20 cellular contexts compared by ENCODE assay signal in genomic region chr11:36092314-36093030, GRCh38.
DNase-seq lines count a peak whose midpoint lies in the region; ATAC-seq and FAIRE-seq lines count a peak whose summit lies in the region.
"Had no signal": no experiment of that assay in that cellular context is flagged by ENCODE, and none has a peak within 500 bp of the region (broad histone marks: within the 10 kb centered on the region; RNA-seq: fewer than 3 reads in every experiment).

No MANE protein-coding gene starts in this region.

- H3K4me3 ChIP-seq in HUES64 (ENCODE audit: low read length), result no peak overlapping the region
- H3K4me3 ChIP-seq in skeletal muscle satellite cell (ENCODE audit: low read length), result no peak overlapping the region
- H3K4me3 ChIP-seq in small intestine (ENCODE audit: low read depth in 1 of 2, low read length in 2 of 2), result no peak overlapping the region
- H3K4me3 ChIP-seq: adrenal gland, left lung, psoas muscle had no signal

- peak overlapping the region; percentile 84; the same call in 1 of the 2 replicates for H3K27ac ChIP-seq in HUES64 (ENCODE audit: low read depth, low read length)
- no peak overlapping the region for H3K27ac ChIP-seq in small intestine (ENCODE audit: low read depth in 1 of 2, low read length in 1 of 2)
- H3K27ac ChIP-seq: adrenal gland, foreskin keratinocyte, left lung, psoas muscle had no signal

- FAIRE-seq in small intestine (lab: Jason Lieb, UNC), result no peak
- FAIRE-seq: HTR-8/SVneo, TTC549 had no signal

- no peak overlapping the region for H3K27ac Mint-ChIP-seq in activated CD8-positive, alpha-beta memory T cell treated with anti-CD3 and anti-CD28 coated beads, Interleukin-2, amount 10 ng/mL, durations not matched to agents 7 days and 5 days
- H3K27ac Mint-ChIP-seq: activated CD4-positive, alpha-beta T cell treated with anti-CD3 and anti-CD28 coated beads, Interleukin-2, amount 10 ng/mL, durations not matched to agents 24 days and 14 days had no signal

- H3K4me2 ChIP-seq in skeletal muscle satellite cell (ENCODE audit: low read length), result peak overlapping the region; percentile 49

- peaks cover 4% of the 10 kb centered on the region for H3K9me3 Mint-ChIP-seq in activated CD8-positive, alpha-beta memory T cell treated with anti-CD3 and anti-CD28 coated beads, Interleukin-2, amount 10 ng/mL, durations not matched to agents 7 days and 5 days (ENCODE audit: low read depth)
- H3K9me3 Mint-ChIP-seq: activated CD4-positive, alpha-beta T cell treated with anti-CD3 and anti-CD28 coated beads, Interleukin-2, amount 10 ng/mL, durations not matched to agents 24 days and 14 days had no signal

- H3K36me3 Mint-ChIP-seq in activated CD8-positive, alpha-beta memory T cell treated with anti-CD3 and anti-CD28 coated beads, Interleukin-2, amount 10 ng/mL, durations not matched to agents 7 days and 5 days, result no peaks in the 10 kb centered on the region

- H3K9ac ChIP-seq in HUES64 (ENCODE audit: low read depth, low read length), result peak overlapping the region; percentile 58; the same call in 1 of the 2 replicates
- peak overlapping the region; percentile 34 for H3K9ac ChIP-seq in skeletal muscle satellite cell (ENCODE audit: low read depth, low read length)

- peaks cover 36% of the 10 kb centered on the region for H3K36me3 ChIP-seq in HUES64 (ENCODE audit: insufficient read depth, low read length)
- peaks cover 23% of the 10 kb centered on the region for H3K36me3 ChIP-seq in skeletal muscle satellite cell (ENCODE audit: insufficient read depth, low read length)
- H3K36me3 ChIP-seq in small intestine (ENCODE audit: control insufficient read depth in 2 of 2, insufficient read depth in 2 of 2, low read length in 2 of 2), result no peaks in the 10 kb centered on the region
- H3K36me3 ChIP-seq: adrenal gland, left lung had no signal

- H3K4me1 ChIP-seq in HUES64 (ENCODE audit: insufficient read depth, low read length) (peaks cover 27% of the 10 kb centered on the region), skeletal muscle satellite cell (ENCODE audit: control insufficient read depth, insufficient read depth, low read length) (peaks cover 44% of the 10 kb centered on the region), small intestine (ENCODE audit: control insufficient read depth in 2 of 2, insufficient read depth in 1 of 2, low read depth in 1 of 2, low read length in 1 of 2) (no peaks in the 10 kb centered on the region)
- H3K4me1 ChIP-seq: adrenal gland, foreskin keratinocyte, psoas muscle had no signal

- H3K27me3 Mint-ChIP-seq in activated CD8-positive, alpha-beta memory T cell treated with anti-CD3 and anti-CD28 coated beads, Interleukin-2, amount 10 ng/mL, durations not matched to agents 7 days and 5 days, result peaks cover 29% of the 10 kb centered on the region

- 26% methylated on average over 4 of the region's 4 CpGs for WGBS in HUES64
- WGBS in small intestine, 3 donors, result 59 to 84% (median 73%) methylated on average over 4 of the region's 4 CpGs

- no peak overlapping the region for H3K4me3 Mint-ChIP-seq in activated CD8-positive, alpha-beta memory T cell treated with anti-CD3 and anti-CD28 coated beads, Interleukin-2, amount 10 ng/mL, durations not matched to agents 7 days and 5 days
- H3K4me3 Mint-ChIP-seq: activated CD4-positive, alpha-beta T cell treated with anti-CD3 and anti-CD28 coated beads, Interleukin-2, amount 10 ng/mL, durations not matched to agents 24 days and 14 days had no signal

- H3K9me3 ChIP-seq in HUES64 (ENCODE audit: insufficient read depth, low read depth, low read length) (peaks cover 15% of the 10 kb centered on the region), skeletal muscle satellite cell (replicated peaks; ENCODE audit: low read length) (no peaks in the 10 kb centered on the region), small intestine (ENCODE audit: control insufficient read depth, low read depth) (no peaks in the 10 kb centered on the region)
- H3K9me3 ChIP-seq: adrenal gland, left lung had no signal

- H3K27me3 ChIP-seq in HUES64 (ENCODE audit: insufficient read depth, low read length), result no peaks in the 10 kb centered on the region
- no peaks in the 10 kb centered on the region for H3K27me3 ChIP-seq in skeletal muscle satellite cell (ENCODE audit: control insufficient read depth, insufficient read depth, low read length)
- no peaks in the 10 kb centered on the region for H3K27me3 ChIP-seq in small intestine (ENCODE audit: control insufficient read depth in 2 of 2, insufficient read depth in 2 of 2, low read length in 2 of 2)
- H3K27me3 ChIP-seq: adrenal gland, foreskin keratinocyte, left lung had no signal

- peaks cover 15% of the 10 kb centered on the region for H3K4me1 Mint-ChIP-seq in activated CD8-positive, alpha-beta memory T cell treated with anti-CD3 and anti-CD28 coated beads, Interleukin-2, amount 10 ng/mL, durations not matched to agents 7 days and 5 days
- H3K4me1 Mint-ChIP-seq: activated CD4-positive, alpha-beta T cell treated with anti-CD3 and anti-CD28 coated beads, Interleukin-2, amount 10 ng/mL, durations not matched to agents 24 days and 14 days had no signal

- CTCF ChIA-PET in activated CD8-positive, alpha-beta memory T cell treated with anti-CD3 and anti-CD28 coated beads, Interleukin-2, amount 10 ng/mL, durations not matched to agents 7 days and 5 days (lab: Charles Lee), result no interaction called here

- no peak for ATAC-seq in activated CD8-positive, alpha-beta memory T cell treated with anti-CD3 and anti-CD28 coated beads, Interleukin-2, amount 10 ng/mL, durations not matched to agents 7 days and 5 days
- ATAC-seq: foreskin keratinocyte, HCT116, left lung, psoas muscle had no signal

- DNase-seq in amniotic epithelial cell (ENCODE audit: low read depth) (peak; percentile 75), iPS-NIHi11 (ENCODE audit: low spot score) (peak; percentile 25), small intestine (no peak), dermis blood vessel endothelial cell (no peak)
- no peak for DNase-seq in activated CD8-positive, alpha-beta memory T cell treated with anti-CD3 and anti-CD28 coated beads, Interleukin-2, amount 10 ng/mL, durations not matched to agents 7 days and 5 days
- DNase-seq: activated CD4-positive, alpha-beta T cell treated with anti-CD3 and anti-CD28 coated beads, Interleukin-2, amount 10 ng/mL, durations not matched to agents 24 days and 14 days; activated gamma-delta T cell; adrenal gland; DMS79 treated with DMSO at 0.1 percent for 48 hours; foreskin keratinocyte; left lung; NCI-H1417; NCI-H526 treated with DMSO at 0.1 percent for 48 hours; psoas muscle; stimulated activated CD4-positive, alpha-beta T cell treated with anti-CD3 and anti-CD28 coated beads, Interleukin-4, amount 100 ng/mL, for 1 hour had no signal

Comparison
In these comparisons a context has a peak if more than half of its experiments do, and no peak if none do; other contexts are left out.
1. DNase-seq: peak in amniotic epithelial cell (single experiment) and iPS-NIHi11 (single experiment); none in small intestine (single experiment), dermis blood vessel endothelial cell (single experiment) and activated CD8-positive, alpha-beta memory T cell treated with anti-CD3 and anti-CD28 coated beads, Interleukin-2, amount 10 ng/mL, durations not matched to agents 7 days and 5 days (single experiment).